1 cellular context compared by ENCODE assay signal in the genomic region with DNA sequence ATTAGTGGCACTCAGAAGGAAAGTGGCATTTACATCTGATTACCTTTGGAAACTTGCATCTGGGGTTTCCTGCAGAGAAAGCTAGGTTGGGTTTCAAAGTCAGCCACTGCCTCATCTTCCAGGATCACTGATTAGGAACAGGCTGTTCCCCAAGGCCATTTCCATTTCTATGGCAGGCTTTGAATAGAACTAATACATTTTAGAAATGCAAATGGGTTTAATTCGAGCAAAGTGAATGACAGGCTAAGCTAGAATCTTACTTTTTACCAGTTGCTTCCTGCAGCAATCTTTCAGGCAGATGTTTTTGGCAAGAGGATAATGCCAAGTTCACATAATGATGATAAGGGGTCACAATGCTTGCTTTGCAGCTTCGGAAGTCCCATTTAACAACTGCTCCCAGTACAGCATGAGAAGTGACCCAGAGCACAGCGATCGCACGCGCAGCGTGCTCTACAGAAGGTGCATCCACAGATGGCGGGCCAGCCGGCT.
A peak's percentile ranks its signal among the peaks of the same experiment; 100 is the strongest.
TF ChIP-seq lines count a peak whose summit lies in the region.

No MANE protein-coding gene starts in this region.

TF ChIP-seq in GM23338, 12 proteins besides CTCF, POLR2A, EP300 and RAD21:
- TF ChIP-seq ZNF114 (CRISPR knock-in tag; IDR thresholded peaks at IDR 0.05), result 0 out of 2 replicates have a peak, but pooled peaks have one; percentile 6
- TF ChIP-seq, protein P1, sequence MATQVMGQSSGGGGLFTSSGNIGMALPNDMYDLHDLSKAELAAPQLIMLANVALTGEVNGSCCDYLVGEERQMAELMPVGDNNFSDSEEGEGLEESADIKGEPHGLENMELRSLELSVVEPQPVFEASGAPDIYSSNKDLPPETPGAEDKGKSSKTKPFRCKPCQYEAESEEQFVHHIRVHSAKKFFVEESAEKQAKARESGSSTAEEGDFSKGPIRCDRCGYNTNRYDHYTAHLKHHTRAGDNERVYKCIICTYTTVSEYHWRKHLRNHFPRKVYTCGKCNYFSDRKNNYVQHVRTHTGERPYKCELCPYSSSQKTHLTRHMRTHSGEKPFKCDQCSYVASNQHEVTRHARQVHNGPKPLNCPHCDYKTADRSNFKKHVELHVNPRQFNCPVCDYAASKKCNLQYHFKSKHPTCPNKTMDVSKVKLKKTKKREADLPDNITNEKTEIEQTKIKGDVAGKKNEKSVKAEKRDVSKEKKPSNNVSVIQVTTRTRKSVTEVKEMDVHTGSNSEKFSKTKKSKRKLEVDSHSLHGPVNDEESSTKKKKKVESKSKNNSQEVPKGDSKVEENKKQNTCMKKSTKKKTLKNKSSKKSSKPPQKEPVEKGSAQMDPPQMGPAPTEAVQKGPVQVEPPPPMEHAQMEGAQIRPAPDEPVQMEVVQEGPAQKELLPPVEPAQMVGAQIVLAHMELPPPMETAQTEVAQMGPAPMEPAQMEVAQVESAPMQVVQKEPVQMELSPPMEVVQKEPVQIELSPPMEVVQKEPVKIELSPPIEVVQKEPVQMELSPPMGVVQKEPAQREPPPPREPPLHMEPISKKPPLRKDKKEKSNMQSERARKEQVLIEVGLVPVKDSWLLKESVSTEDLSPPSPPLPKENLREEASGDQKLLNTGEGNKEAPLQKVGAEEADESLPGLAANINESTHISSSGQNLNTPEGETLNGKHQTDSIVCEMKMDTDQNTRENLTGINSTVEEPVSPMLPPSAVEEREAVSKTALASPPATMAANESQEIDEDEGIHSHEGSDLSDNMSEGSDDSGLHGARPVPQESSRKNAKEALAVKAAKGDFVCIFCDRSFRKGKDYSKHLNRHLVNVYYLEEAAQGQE (IDR thresholded peaks at IDR 0.05; ENCODE audit: unreplicated experiment), result no peak
- peak; percentile 80 for TF ChIP-seq NANOG (IDR thresholded peaks at IDR 0.05; ENCODE audit: borderline replicate concordance)
- TF ChIP-seq EZH2phosphoT487 (IDR thresholded peaks at IDR 0.05; ENCODE audit: unreplicated experiment), result no peak
- no peak for TF ChIP-seq CREB1 (CRISPR knock-in tag; IDR thresholded peaks at IDR 0.05; ENCODE audit: low read depth)
- peak; percentile 72 for TF ChIP-seq ZNF462 (CRISPR knock-in tag; IDR thresholded peaks at IDR 0.05)
- TF ChIP-seq, protein P2, sequence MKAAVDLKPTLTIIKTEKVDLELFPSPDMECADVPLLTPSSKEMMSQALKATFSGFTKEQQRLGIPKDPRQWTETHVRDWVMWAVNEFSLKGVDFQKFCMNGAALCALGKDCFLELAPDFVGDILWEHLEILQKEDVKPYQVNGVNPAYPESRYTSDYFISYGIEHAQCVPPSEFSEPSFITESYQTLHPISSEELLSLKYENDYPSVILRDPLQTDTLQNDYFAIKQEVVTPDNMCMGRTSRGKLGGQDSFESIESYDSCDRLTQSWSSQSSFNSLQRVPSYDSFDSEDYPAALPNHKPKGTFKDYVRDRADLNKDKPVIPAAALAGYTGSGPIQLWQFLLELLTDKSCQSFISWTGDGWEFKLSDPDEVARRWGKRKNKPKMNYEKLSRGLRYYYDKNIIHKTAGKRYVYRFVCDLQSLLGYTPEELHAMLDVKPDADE (IDR thresholded peaks at IDR 0.05), result no peak
